In the genomic region with DNA sequence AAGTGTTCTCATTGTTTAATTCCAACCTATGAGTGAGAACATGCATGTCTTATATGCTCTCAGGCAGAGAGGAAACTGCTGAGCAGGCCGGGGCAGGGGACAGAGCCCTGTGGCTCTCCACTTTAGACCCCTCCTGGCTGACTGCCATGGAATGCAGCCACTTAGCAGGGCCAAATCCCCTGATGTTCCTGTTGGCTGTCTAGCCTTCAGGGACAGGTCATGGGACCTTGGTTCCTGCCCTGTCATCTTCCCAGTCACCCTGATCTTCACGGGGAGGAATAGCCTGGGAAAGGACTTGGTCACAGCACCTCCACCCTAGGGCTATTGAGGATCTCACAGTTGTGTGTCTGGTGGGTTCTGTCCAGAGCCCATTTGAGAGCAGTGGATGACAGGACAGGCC, we compare ENCODE assay signal across 7 cellular contexts. TPM values are rescaled to one million over a fixed set of nuclear protein-coding genes. Genes with fewer than 3 reads are reported as not detected.
DNase-seq lines count a peak whose midpoint lies in the region; ATAC-seq, FAIRE-seq and TF ChIP-seq lines count a peak whose summit lies in the region.
"Not testable (repeated sequence)": the region's sequence is repeated elsewhere in the genome, so short reads cannot be mapped to it uniquely, and the experiment has no call there.

No MANE protein-coding gene starts in this region.

- not testable (repeated sequence) for H2AK5ac ChIP-seq in H9 (ENCODE audit: insufficient read length, low read length)

- not testable (repeated sequence) for H3T11ph ChIP-seq in H9 (ENCODE audit: low read length)

- peak overlapping the region in 2 of 3 experiments; percentile 40 to 63; a peak in 1 of 7 replicates for H3K27ac Mint-ChIP-seq in H9
- peak overlapping the region; percentile 84 for H3K27ac Mint-ChIP-seq in activated CD4-positive, alpha-beta T cell treated with anti-CD3 and anti-CD28 coated beads, Interleukin-2, amount 10 ng/mL, durations not matched to agents 24 days and 14 days
- H3K27ac Mint-ChIP-seq in activated T-cell treated with anti-CD3 and anti-CD28 coated beads, Interleukin-2, amount 50 U/mL, for 72 hours, result peak overlapping the region; percentile 63
- not testable (repeated sequence) for H3K27ac Mint-ChIP-seq in neural crest cell (ENCODE audit: unreplicated experiment)

- intact Hi-C loops in activated CD4-positive, alpha-beta T cell treated with anti-CD3 and anti-CD28 coated beads, Interleukin-2, amount 10 ng/mL, durations not matched to agents 24 days and 14 days (cut with micrococcal nuclease), result not testable (repeated sequence)

- H3K79me1 ChIP-seq in H9 (ENCODE audit: insufficient read depth, low read depth, low read length, poor library complexity, severe bottlenecking), result not testable (repeated sequence)

- FAIRE-seq in bronchial epithelial cell (lab: Jason Lieb, UNC), result peak; percentile 47

- not testable (repeated sequence) for H3K27ac ChIP-seq in H9 (ENCODE audit: insufficient read length, low read depth, low read length)

- H3K27me3 ChIP-seq in H9 (ENCODE audit: insufficient read depth, low read length); bronchial epithelial cell (ENCODE audit: control insufficient read depth, insufficient read depth, low read length): not testable (repeated sequence)

- H3K4me1 ChIP-seq in H9 (ENCODE audit: insufficient read depth, low read length), result not testable (repeated sequence)

- no CpG with 5 or more reads among the region's 2 CpGs for WGBS in H9 (ENCODE audit: extremely low coverage, insufficient read length, low lambda C conversion rate)

- H3K9me3 Mint-ChIP-seq in H9; activated CD4-positive, alpha-beta T cell treated with anti-CD3 and anti-CD28 coated beads, Interleukin-2, amount 10 ng/mL, durations not matched to agents 24 days and 14 days; activated T-cell treated with anti-CD3 and anti-CD28 coated beads, Interleukin-2, amount 50 U/mL, for 72 hours; neural crest cell: not testable (repeated sequence)

- not testable (repeated sequence) for H3K36me3 ChIP-seq in bronchial epithelial cell (ENCODE audit: control insufficient read depth, insufficient read depth, low read length)

- H3K36me3 Mint-ChIP-seq in H9 (ENCODE audit: insufficient read depth in 1 of 3, low read depth in 3 of 3); activated CD4-positive, alpha-beta T cell treated with anti-CD3 and anti-CD28 coated beads, Interleukin-2, amount 10 ng/mL, durations not matched to agents 24 days and 14 days (ENCODE audit: low read depth); activated T-cell treated with anti-CD3 and anti-CD28 coated beads, Interleukin-2, amount 50 U/mL, for 72 hours (ENCODE audit: insufficient read depth in 2 of 2); neural crest cell (ENCODE audit: low read depth): not testable (repeated sequence)

- H2AFZ ChIP-seq in H9 (ENCODE audit: low read length), result not testable (repeated sequence)

- not testable (repeated sequence) for H4K8ac ChIP-seq in H9 (replicated peaks; ENCODE audit: insufficient read length, low read depth, low read length)

- H3K4ac ChIP-seq in H9 (ENCODE audit: low read depth, low read length), result not testable (repeated sequence)

- not testable (repeated sequence) for DNase-seq in H9; activated CD4-positive, alpha-beta T cell treated with anti-CD3 and anti-CD28 coated beads, Interleukin-2, amount 10 ng/mL, durations not matched to agents 24 days and 14 days; activated T-cell treated with anti-CD3 and anti-CD28 coated beads, Interleukin-2, amount 50 U/mL, for 72 hours; bronchial epithelial cell (ENCODE audit: low read depth); neural crest cell (ENCODE audit: low read depth, low spot score)
- peak; percentile 17 for DNase-seq in OCI-M1 (lab: John Stamatoyannopoulos, UW)
- peak; percentile 80 for DNase-seq in islet precursor cell

- not testable (repeated sequence) for H4K5ac ChIP-seq in H9 (ENCODE audit: insufficient read length, low read depth, low read length)

- H3K56ac ChIP-seq in H9 (ENCODE audit: insufficient read length, low read depth, low read length), result not testable (repeated sequence)

- H2BK20ac ChIP-seq in H9 (ENCODE audit: low read depth, low read length, poor library complexity, severe bottlenecking), result not testable (repeated sequence)

- not testable (repeated sequence) for H3K14ac ChIP-seq in H9 (ENCODE audit: insufficient read depth, low read length)

- not testable (repeated sequence) for H3K23me2 ChIP-seq in H9 (ENCODE audit: insufficient read length, low read depth, low read length, poor library complexity, severe bottlenecking)

- not testable (repeated sequence) for H3K27me3 Mint-ChIP-seq in H9 (ENCODE audit: low read depth); activated CD4-positive, alpha-beta T cell treated with anti-CD3 and anti-CD28 coated beads, Interleukin-2, amount 10 ng/mL, durations not matched to agents 24 days and 14 days; activated T-cell treated with anti-CD3 and anti-CD28 coated beads, Interleukin-2, amount 50 U/mL, for 72 hours (ENCODE audit: low read depth); neural crest cell (ENCODE audit: low read depth)

- H3K23ac ChIP-seq in H9 (ENCODE audit: insufficient read length, low read depth, low read length), result not testable (repeated sequence)

- H2BK12ac ChIP-seq in H9 (ENCODE audit: insufficient read length, low read depth, low read length), result not testable (repeated sequence)

- not testable (repeated sequence) for TF ChIP-seq CTCF in H9 (conservative IDR thresholded peaks at IDR 0.05); bronchial epithelial cell (IDR thresholded peaks at IDR 0.05; ENCODE audit: insufficient read depth, low read length, severe bottlenecking); neural crest cell (conservative IDR thresholded peaks at IDR 0.05)

- H3K18ac ChIP-seq in H9 (ENCODE audit: insufficient read length, low read depth, low read length), result not testable (repeated sequence)

- not testable (repeated sequence) for H4K91ac ChIP-seq in H9 (ENCODE audit: insufficient read length, low read depth, low read length)

- H2BK5ac ChIP-seq in H9 (ENCODE audit: insufficient read length, low read length), result not testable (repeated sequence)

- not testable (repeated sequence) for H3K4me2 ChIP-seq in H9 (ENCODE audit: insufficient read depth, insufficient read length, low read length)

- not testable (repeated sequence) for H3K79me2 ChIP-seq in H9 (ENCODE audit: insufficient read depth, low read length)

- H3K4me3 ChIP-seq in bronchial epithelial cell (ENCODE audit: low read depth, low read length), result not testable (repeated sequence)

- H3K4me3 Mint-ChIP-seq in H9; activated CD4-positive, alpha-beta T cell treated with anti-CD3 and anti-CD28 coated beads, Interleukin-2, amount 10 ng/mL, durations not matched to agents 24 days and 14 days: not testable (repeated sequence)
- H3K4me3 Mint-ChIP-seq in activated T-cell treated with anti-CD3 and anti-CD28 coated beads, Interleukin-2, amount 50 U/mL, for 72 hours, result peak overlapping the region in 1 of 2 donors; percentile 34
- peak overlapping the region; percentile 23 for H3K4me3 Mint-ChIP-seq in neural crest cell

- not testable (repeated sequence) for H2BK120ac ChIP-seq in H9 (ENCODE audit: low read depth, low read length, poor library complexity, severe bottlenecking)

- not testable (repeated sequence) for H3K9ac ChIP-seq in H9 (ENCODE audit: extremely low read depth, insufficient read length, low read length)

- H2BK15ac ChIP-seq in H9 (ENCODE audit: low read depth, low read length), result not testable (repeated sequence)

- H3K9me3 ChIP-seq in H9 (ENCODE audit: control insufficient read depth, low read depth, low read length), result not testable (repeated sequence)

- H4K20me1 ChIP-seq in H9 (ENCODE audit: control insufficient read depth, insufficient read depth, insufficient read length), result not testable (repeated sequence)

- H3K4me1 Mint-ChIP-seq in H9, result peaks cover 20 to 25% of the 10 kb centered on the region in 2 experiments
- H3K4me1 Mint-ChIP-seq in activated CD4-positive, alpha-beta T cell treated with anti-CD3 and anti-CD28 coated beads, Interleukin-2, amount 10 ng/mL, durations not matched to agents 24 days and 14 days, result peaks cover 38% of the 10 kb centered on the region
- H3K4me1 Mint-ChIP-seq in activated T-cell treated with anti-CD3 and anti-CD28 coated beads, Interleukin-2, amount 50 U/mL, for 72 hours (ENCODE audit: low read depth), result peaks cover 35% of the 10 kb centered on the region
- H3K4me1 Mint-ChIP-seq in neural crest cell, result peaks cover 13% of the 10 kb centered on the region

- ATAC-seq in activated T-cell treated with anti-CD3 and anti-CD28 coated beads, Interleukin-2, amount 50 U/mL, for 72 hours (replicated peaks in 1 of 2), result peak in 1 of 2 donors; percentile 22

RNA-seq across cellular contexts. Expression of a gene that starts 3.3 kb away (rescaled TPM):
- 19.5 and 20.5 TPM in 2 replicates for total RNA-seq in H9 (2021)
- 49.0 and 52.9 TPM in 2 replicates for total RNA-seq in activated CD4-positive, alpha-beta T cell treated with anti-CD3 and anti-CD28 coated beads, Interleukin-2, amount 10 ng/mL, durations not matched to agents 24 days and 14 days
- 10 to 100 TPM; 34.4 to 47.6 TPM for total RNA-seq in activated T-cell treated with anti-CD3 and anti-CD28 coated beads, Interleukin-2, amount 50 U/mL, for 72 hours
- total RNA-seq in bronchial epithelial cell, result 2.9 and 4.7 TPM in 2 replicates
- 1.4 and 3.3 TPM in 2 replicates for total RNA-seq in neural crest cell

RNA-seq across cellular contexts. Expression of a gene that starts 13.5 kb away (rescaled TPM):
- total RNA-seq in H9 (2021) (16.4 and 18.1 TPM in 2 replicates), bronchial epithelial cell (4.2 and 5.5 TPM in 2 replicates), neural crest cell (15.4 and 16.7 TPM in 2 replicates)
- total RNA-seq in activated CD4-positive, alpha-beta T cell treated with anti-CD3 and anti-CD28 coated beads, Interleukin-2, amount 10 ng/mL, durations not matched to agents 24 days and 14 days, result 2.6 and 3.2 TPM in 2 replicates
- total RNA-seq in activated T-cell treated with anti-CD3 and anti-CD28 coated beads, Interleukin-2, amount 50 U/mL, for 72 hours, result 1 to 10 TPM; 1.2 to 2.0 TPM

RNA-seq across cellular contexts. Expression of a gene that starts 50.5 kb away (rescaled TPM):
- total RNA-seq in H9 (2021) (205 and 212 TPM in 2 replicates), bronchial epithelial cell (147 and 182 TPM in 2 replicates), neural crest cell (151 and 159 TPM in 2 replicates)
- total RNA-seq in activated CD4-positive, alpha-beta T cell treated with anti-CD3 and anti-CD28 coated beads, Interleukin-2, amount 10 ng/mL, durations not matched to agents 24 days and 14 days, result 166 and 175 TPM in 2 replicates
- 10 to 100 TPM; 69.3 to 76.5 TPM for total RNA-seq in activated T-cell treated with anti-CD3 and anti-CD28 coated beads, Interleukin-2, amount 50 U/mL, for 72 hours

RNA-seq across cellular contexts. Expression of a gene that starts 51.4 kb away (rescaled TPM):
- total RNA-seq in H9 (2021), result 87.4 and 99.8 TPM in 2 replicates
- 118 and 129 TPM in 2 replicates for total RNA-seq in activated CD4-positive, alpha-beta T cell treated with anti-CD3 and anti-CD28 coated beads, Interleukin-2, amount 10 ng/mL, durations not matched to agents 24 days and 14 days
- total RNA-seq in activated T-cell treated with anti-CD3 and anti-CD28 coated beads, Interleukin-2, amount 50 U/mL, for 72 hours, result 10 to 100 TPM; 96.4 to 98.2 TPM
- 71.6 and 134 TPM in 2 replicates for total RNA-seq in bronchial epithelial cell
- 94.9 and 103 TPM in 2 replicates for total RNA-seq in neural crest cell
